Comparison of ENCODE assay signal across 1 cellular context in genomic region chr3:140941434-140942220, GRCh38.
A peak's percentile ranks its signal among the peaks of the same experiment; 100 is the strongest.
TF ChIP-seq lines count a peak whose summit lies in the region.

SLC25A36 (plus strand) TSS chr3:140941836; CDS start chr3:140942055, 219 bp downstream.

TF ChIP-seq in GM12878, 131 proteins besides CTCF, POLR2A, EP300 and RAD21 (continued from another document):
- TF ChIP-seq, protein P1, sequence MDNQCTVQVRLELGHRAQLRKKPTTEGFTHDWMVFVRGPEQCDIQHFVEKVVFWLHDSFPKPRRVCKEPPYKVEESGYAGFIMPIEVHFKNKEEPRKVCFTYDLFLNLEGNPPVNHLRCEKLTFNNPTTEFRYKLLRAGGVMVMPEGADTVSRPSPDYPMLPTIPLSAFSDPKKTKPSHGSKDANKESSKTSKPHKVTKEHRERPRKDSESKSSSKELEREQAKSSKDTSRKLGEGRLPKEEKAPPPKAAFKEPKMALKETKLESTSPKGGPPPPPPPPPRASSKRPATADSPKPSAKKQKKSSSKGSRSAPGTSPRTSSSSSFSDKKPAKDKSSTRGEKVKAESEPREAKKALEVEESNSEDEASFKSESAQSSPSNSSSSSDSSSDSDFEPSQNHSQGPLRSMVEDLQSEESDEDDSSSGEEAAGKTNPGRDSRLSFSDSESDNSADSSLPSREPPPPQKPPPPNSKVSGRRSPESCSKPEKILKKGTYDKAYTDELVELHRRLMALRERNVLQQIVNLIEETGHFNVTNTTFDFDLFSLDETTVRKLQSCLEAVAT (IDR thresholded peaks at IDR 0.05) = 0 out of 2 replicates have a peak, but pooled peaks have one; percentile 36
- no peak for TF ChIP-seq RBBP5 (conservative IDR thresholded peaks at IDR 0.05)
- peak; percentile 90 for TF ChIP-seq FOXK2 (IDR thresholded peaks at IDR 0.05)
- peak; percentile 96 for TF ChIP-seq CREM (IDR thresholded peaks at IDR 0.05; ENCODE audit: low read depth)
- TF ChIP-seq, protein P2, sequence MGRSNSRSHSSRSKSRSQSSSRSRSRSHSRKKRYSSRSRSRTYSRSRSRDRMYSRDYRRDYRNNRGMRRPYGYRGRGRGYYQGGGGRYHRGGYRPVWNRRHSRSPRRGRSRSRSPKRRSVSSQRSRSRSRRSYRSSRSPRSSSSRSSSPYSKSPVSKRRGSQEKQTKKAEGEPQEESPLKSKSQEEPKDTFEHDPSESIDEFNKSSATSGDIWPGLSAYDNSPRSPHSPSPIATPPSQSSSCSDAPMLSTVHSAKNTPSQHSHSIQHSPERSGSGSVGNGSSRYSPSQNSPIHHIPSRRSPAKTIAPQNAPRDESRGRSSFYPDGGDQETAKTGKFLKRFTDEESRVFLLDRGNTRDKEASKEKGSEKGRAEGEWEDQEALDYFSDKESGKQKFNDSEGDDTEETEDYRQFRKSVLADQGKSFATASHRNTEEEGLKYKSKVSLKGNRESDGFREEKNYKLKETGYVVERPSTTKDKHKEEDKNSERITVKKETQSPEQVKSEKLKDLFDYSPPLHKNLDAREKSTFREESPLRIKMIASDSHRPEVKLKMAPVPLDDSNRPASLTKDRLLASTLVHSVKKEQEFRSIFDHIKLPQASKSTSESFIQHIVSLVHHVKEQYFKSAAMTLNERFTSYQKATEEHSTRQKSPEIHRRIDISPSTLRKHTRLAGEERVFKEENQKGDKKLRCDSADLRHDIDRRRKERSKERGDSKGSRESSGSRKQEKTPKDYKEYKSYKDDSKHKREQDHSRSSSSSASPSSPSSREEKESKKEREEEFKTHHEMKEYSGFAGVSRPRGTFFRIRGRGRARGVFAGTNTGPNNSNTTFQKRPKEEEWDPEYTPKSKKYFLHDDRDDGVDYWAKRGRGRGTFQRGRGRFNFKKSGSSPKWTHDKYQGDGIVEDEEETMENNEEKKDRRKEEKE (IDR thresholded peaks at IDR 0.05) = no peak
- no peak for TF ChIP-seq BCL11A (IDR thresholded peaks at IDR 0.05; ENCODE audit: low read depth, low read length)
- TF ChIP-seq BCL3 (IDR thresholded peaks at IDR 0.05; ENCODE audit: borderline replicate concordance, insufficient read depth, low read depth, low read length, poor library complexity, severe bottlenecking) = no peak
- no peak for TF ChIP-seq STAT1 (conservative IDR thresholded peaks at IDR 0.05)
- peak; percentile 95 for TF ChIP-seq CREB1 (IDR thresholded peaks at IDR 0.05; ENCODE audit: low read depth)
- TF ChIP-seq NR2C1 (IDR thresholded peaks at IDR 0.05) = peak; percentile 81
- no peak for TF ChIP-seq ETV6 (conservative IDR thresholded peaks at IDR 0.05 in 1 of 2, IDR thresholded peaks at IDR 0.05 in 1 of 2; ENCODE audit: borderline replicate concordance in 1 of 2, low read depth in 1 of 2)
